21 cellular contexts compared by ENCODE assay signal in the genomic region with DNA sequence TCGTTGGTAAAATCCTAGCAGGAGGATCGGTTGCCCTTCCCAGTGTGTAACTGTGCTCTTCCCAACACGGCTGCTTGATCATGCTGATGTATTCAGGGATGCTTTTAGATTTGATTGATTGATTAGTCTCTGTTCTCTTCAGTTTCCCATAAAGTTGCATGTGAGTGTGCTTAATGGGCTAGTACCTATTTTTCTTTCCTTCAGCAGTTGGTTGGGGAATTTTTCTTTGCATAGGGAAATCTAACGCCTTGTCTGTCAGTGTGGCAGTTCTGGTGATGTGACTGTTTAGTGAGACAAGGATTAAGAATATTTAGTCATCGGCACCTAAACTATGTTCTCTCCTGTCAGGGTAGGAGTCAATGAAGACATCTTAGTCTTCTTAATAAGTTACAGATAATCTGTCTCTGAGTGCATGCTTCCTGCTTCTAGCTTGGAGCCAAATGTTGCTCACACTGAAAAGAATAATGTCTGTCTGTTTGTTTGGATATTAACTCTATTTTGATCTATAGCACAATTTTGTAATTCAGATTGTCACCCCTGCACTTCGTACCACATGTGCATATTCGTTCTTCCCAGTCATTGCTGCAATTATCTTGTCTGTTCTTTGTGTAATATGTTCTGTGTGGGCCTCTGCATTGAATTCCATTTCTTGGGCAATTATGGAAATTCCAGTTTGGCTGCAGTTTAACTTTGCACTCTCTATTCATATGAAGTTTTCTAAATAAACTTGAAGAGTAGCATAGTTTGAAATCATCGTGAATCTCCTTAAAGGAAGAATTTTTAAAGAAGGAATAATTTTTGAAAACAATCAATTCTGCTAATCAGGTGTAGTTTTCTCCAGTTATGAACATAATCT.
DNase-seq lines count a peak whose midpoint lies in the region; ATAC-seq and TF ChIP-seq lines count a peak whose summit lies in the region.
"Had no signal": no experiment of that assay in that cellular context is flagged by ENCODE, and none has a peak within 500 bp of the region (broad histone marks: within the 10 kb centered on the region; RNA-seq: fewer than 3 reads in every experiment).

No MANE protein-coding gene starts in this region.

- peaks cover 4% of the 10 kb centered on the region for H3K9me3 ChIP-seq in adipocyte (ENCODE audit: control insufficient read depth, low read length)
- H3K9me3 ChIP-seq in neural progenitor cell (ENCODE audit: low read depth), result no peaks in the 10 kb centered on the region

- no peak overlapping the region for H3K4me2 ChIP-seq in neural progenitor cell

- H3K9me3 Mint-ChIP-seq in neural progenitor cell, result peaks cover 3% of the 10 kb centered on the region
- no peaks in the 10 kb centered on the region for H3K9me3 Mint-ChIP-seq in activated CD8-positive, alpha-beta memory T cell treated with anti-CD3 and anti-CD28 coated beads, Interleukin-2, amount 10 ng/mL, durations not matched to agents 7 days and 5 days (ENCODE audit: low read depth)

- CTCF ChIA-PET in activated CD8-positive, alpha-beta memory T cell treated with anti-CD3 and anti-CD28 coated beads, Interleukin-2, amount 10 ng/mL, durations not matched to agents 7 days and 5 days (lab: Charles Lee), result no interaction called here

- ATAC-seq in GM18517 (IDR thresholded peaks at IDR 0.05; ENCODE audit: unreplicated experiment), result no peak
- no peak for ATAC-seq in GM21390 (IDR thresholded peaks at IDR 0.05; ENCODE audit: unreplicated experiment)
- ATAC-seq in activated CD8-positive, alpha-beta memory T cell treated with anti-CD3 and anti-CD28 coated beads, Interleukin-2, amount 10 ng/mL, durations not matched to agents 7 days and 5 days, result no peak

- H3K79me2 ChIP-seq in neural progenitor cell (ENCODE audit: low read depth), result no peaks in the 10 kb centered on the region

- peak overlapping the region; percentile 26 for H2AFZ ChIP-seq in neural progenitor cell (replicated peaks)

- DNase-seq in AG10803 (ENCODE audit: low read depth), result peak; percentile 78
- DNase-seq in adipocyte (ENCODE audit: low read depth), result peak; percentile 52
- peak; percentile 14 for DNase-seq in fibroblast of peridontal ligament (ENCODE audit: extremely low read depth)
- DNase-seq in neural progenitor cell (ENCODE audit: low spot score), result no peak
- DNase-seq in amygdala (lab: John Stamatoyannopoulos, UW), result no peak
- no peak for DNase-seq in activated CD8-positive, alpha-beta memory T cell treated with anti-CD3 and anti-CD28 coated beads, Interleukin-2, amount 10 ng/mL, durations not matched to agents 7 days and 5 days
- DNase-seq: AML-193, COR-L47, DMS153, H7, NCI-H1105 treated with DMSO at 0.1 percent for 48 hours, NCI-H1694 treated with DMSO at 0.1 percent for 48 hours, NCI-H2107, NCI-H345, NCI-H69, OCI-M1, RPMI8226, SIG-M5 had no signal

- no peaks in the 10 kb centered on the region for H3F3A ChIP-seq in neural progenitor cell (ENCODE audit: low read depth)

- TF ChIP-seq CTCF in AG10803 (conservative IDR thresholded peaks at IDR 0.05; ENCODE audit: low read length), result no peak
- no peak for TF ChIP-seq CTCF in neural progenitor cell (IDR thresholded peaks at IDR 0.05)

- no peaks in the 10 kb centered on the region for H3K36me3 Mint-ChIP-seq in neural progenitor cell
- H3K36me3 Mint-ChIP-seq in activated CD8-positive, alpha-beta memory T cell treated with anti-CD3 and anti-CD28 coated beads, Interleukin-2, amount 10 ng/mL, durations not matched to agents 7 days and 5 days, result no peaks in the 10 kb centered on the region
- H3K36me3 Mint-ChIP-seq: CD14-positive monocyte had no signal

- peaks cover 29% of the 10 kb centered on the region for H3K4me1 ChIP-seq in adipocyte (ENCODE audit: control insufficient read depth, insufficient read depth, low read length)
- H3K4me1 ChIP-seq in neural progenitor cell, result peaks cover 12% of the 10 kb centered on the region

- no peaks in the 10 kb centered on the region for H3K36me3 ChIP-seq in adipocyte (ENCODE audit: control insufficient read depth, insufficient read depth, low read length, severe bottlenecking)
- H3K36me3 ChIP-seq in neural progenitor cell, result no peaks in the 10 kb centered on the region

- H3K9ac ChIP-seq in adipocyte (ENCODE audit: low read length), result no peak overlapping the region
- no peak overlapping the region for H3K9ac ChIP-seq in neural progenitor cell

- no peak overlapping the region for H3K4me3 ChIP-seq in AG10803 (ENCODE audit: low read length)
- H3K4me3 ChIP-seq in adipocyte (ENCODE audit: low read length), result no peak overlapping the region
- H3K4me3 ChIP-seq in neural progenitor cell, result no peak overlapping the region

- peaks cover 27% of the 10 kb centered on the region for H3K4me1 Mint-ChIP-seq in neural progenitor cell
- H3K4me1 Mint-ChIP-seq in activated CD8-positive, alpha-beta memory T cell treated with anti-CD3 and anti-CD28 coated beads, Interleukin-2, amount 10 ng/mL, durations not matched to agents 7 days and 5 days, result no peaks in the 10 kb centered on the region
- H3K4me1 Mint-ChIP-seq: CD14-positive monocyte had no signal

- H4K20me1 ChIP-seq in neural progenitor cell (ENCODE audit: low read depth), result no peaks in the 10 kb centered on the region

- H3K27ac Mint-ChIP-seq in neural progenitor cell, result no peak overlapping the region
- H3K27ac Mint-ChIP-seq in activated CD8-positive, alpha-beta memory T cell treated with anti-CD3 and anti-CD28 coated beads, Interleukin-2, amount 10 ng/mL, durations not matched to agents 7 days and 5 days, result no peak overlapping the region
- H3K27ac Mint-ChIP-seq: CD14-positive monocyte had no signal

- no peak overlapping the region for H3K27ac ChIP-seq in neural progenitor cell

- peaks cover 3% of the 10 kb centered on the region for H3K27me3 Mint-ChIP-seq in neural progenitor cell (ENCODE audit: insufficient read depth, low read depth)
- peaks cover 2% of the 10 kb centered on the region for H3K27me3 Mint-ChIP-seq in activated CD8-positive, alpha-beta memory T cell treated with anti-CD3 and anti-CD28 coated beads, Interleukin-2, amount 10 ng/mL, durations not matched to agents 7 days and 5 days

- H3K4me3 Mint-ChIP-seq in neural progenitor cell, result no peak overlapping the region
- no peak overlapping the region for H3K4me3 Mint-ChIP-seq in activated CD8-positive, alpha-beta memory T cell treated with anti-CD3 and anti-CD28 coated beads, Interleukin-2, amount 10 ng/mL, durations not matched to agents 7 days and 5 days
- H3K4me3 Mint-ChIP-seq: CD14-positive monocyte had no signal

- H3K27me3 ChIP-seq in adipocyte (replicated peaks; ENCODE audit: control insufficient read depth, insufficient read depth, low read length), result no peaks in the 10 kb centered on the region
- H3K27me3 ChIP-seq in neural progenitor cell, result no peaks in the 10 kb centered on the region

Comparison
In these comparisons a context has a peak if more than half of its experiments do, and no peak if none do; other contexts are left out.
1. DNase-seq: peak in AG10803 (single experiment), adipocyte (single experiment) and fibroblast of peridontal ligament (single experiment); none in neural progenitor cell (single experiment), amygdala (0 of 56) and activated CD8-positive, alpha-beta memory T cell treated with anti-CD3 and anti-CD28 coated beads, Interleukin-2, amount 10 ng/mL, durations not matched to agents 7 days and 5 days (single experiment).